In genomic region chr14:52789118-52789517, GRCh38 we compare ENCODE assay signal across 11 cellular contexts. TPM values are rescaled to one million over a fixed set of nuclear protein-coding genes. Genes with fewer than 3 reads are reported as not detected.
A peak's percentile ranks its signal among the peaks of the same experiment; 100 is the strongest.
DNase-seq lines count a peak whose midpoint lies in the region; ATAC-seq and TF ChIP-seq lines count a peak whose summit lies in the region.
"Had no signal": no experiment of that assay in that cellular context is flagged by ENCODE, and none has a peak within 500 bp of the region (broad histone marks: within the 10 kb centered on the region; RNA-seq: fewer than 3 reads in every experiment).

No MANE protein-coding gene starts in this region.

- H4K91ac ChIP-seq in trophoblast cell (ENCODE audit: low read depth, low read length): no peak overlapping the region

- H3K4me1 Mint-ChIP-seq in chondrocyte (ENCODE audit: low read depth) (peaks cover 56% of the 10 kb centered on the region), neural progenitor cell (peaks cover 31% of the 10 kb centered on the region)

- no peaks in the 10 kb centered on the region for H3K9me2 ChIP-seq in SK-N-SH

- 58% methylated on average over 2 of the region's 2 CpGs for WGBS in SK-N-SH (ENCODE audit: low lambda C conversion rate)
- no CpG with 5 or more reads among the region's 2 CpGs for WGBS in trophoblast cell (ENCODE audit: extremely low coverage, insufficient coverage, insufficient read length)

- H2AK5ac ChIP-seq in trophoblast cell (ENCODE audit: low read length): no peak overlapping the region

- H3K4me3 Mint-ChIP-seq in chondrocyte (ENCODE audit: unreplicated experiment): peak overlapping the region; percentile 94
- peak overlapping the region; percentile 54 for H3K4me3 Mint-ChIP-seq in neural progenitor cell

- no peak overlapping the region for H4K8ac ChIP-seq in trophoblast cell (ENCODE audit: low read depth, low read length)

- H3K4me3 ChIP-seq in SK-N-SH (ENCODE audit: low read depth in 2 of 2, low read length in 1 of 2) (peak overlapping the region; percentile 70 to 73; a peak in 3 of 4 replicates), MG63 (peak overlapping the region; percentile 80), neural progenitor cell (peak overlapping the region; percentile 79), trophoblast cell (ENCODE audit: low read depth, low read length) (no peak overlapping the region)

- H3K9me3 ChIP-seq in SK-N-SH: no peaks in the 10 kb centered on the region
- H3K9me3 ChIP-seq in MG63: no peaks in the 10 kb centered on the region
- H3K9me3 ChIP-seq in neural progenitor cell (ENCODE audit: low read depth): no peaks in the 10 kb centered on the region
- H3K9me3 ChIP-seq in trophoblast cell (ENCODE audit: insufficient read depth, low read depth, low read length): no peaks in the 10 kb centered on the region

- H3K79me1 ChIP-seq in trophoblast cell (ENCODE audit: low read length): peaks cover 10% of the 10 kb centered on the region

- H3K9me3 Mint-ChIP-seq in chondrocyte (ENCODE audit: low read depth) (no peaks in the 10 kb centered on the region), neural progenitor cell (peaks cover 2% of the 10 kb centered on the region)

- POLR2A ChIA-PET in SK-N-SH (lab: Yijun Ruan, JAX): no interaction called here

- H4K20me1 ChIP-seq in SK-N-SH (ENCODE audit: insufficient read depth) (peaks cover 19% of the 10 kb centered on the region), neural progenitor cell (ENCODE audit: low read depth) (peaks cover 14% of the 10 kb centered on the region)

- H3K27me3 Mint-ChIP-seq in chondrocyte (ENCODE audit: low read depth) (no peaks in the 10 kb centered on the region), neural progenitor cell (ENCODE audit: insufficient read depth, low read depth) (peaks cover 10% of the 10 kb centered on the region)

- no peak for TF ChIP-seq RAD21 in SK-N-SH (IDR thresholded peaks at IDR 0.05; ENCODE audit: low read length)

- no peak overlapping the region for H4K12ac ChIP-seq in trophoblast cell (ENCODE audit: low read depth, low read length)

- no peak overlapping the region for H2BK12ac ChIP-seq in trophoblast cell (ENCODE audit: low read length)

- H3K36me3 Mint-ChIP-seq in chondrocyte (ENCODE audit: low read depth) (peaks cover 1% of the 10 kb centered on the region), neural progenitor cell (no peaks in the 10 kb centered on the region)

- H3K36me3 ChIP-seq in SK-N-SH (replicated peaks in 1 of 2; ENCODE audit: control insufficient read depth in 1 of 2, insufficient read depth in 2 of 2, low read length in 1 of 2): peaks cover 8 to 22% of the 10 kb centered on the region in 2 experiments
- H3K36me3 ChIP-seq in MG63: peaks cover 18% of the 10 kb centered on the region
- H3K36me3 ChIP-seq in neural progenitor cell: peaks cover under 1% of the 10 kb centered on the region
- peaks cover 0 to 2% of the 10 kb centered on the region in 2 experiments for H3K36me3 ChIP-seq in trophoblast cell (ENCODE audit: control insufficient read depth in 1 of 2, insufficient read depth in 2 of 2, low read length in 2 of 2)

- H3K9ac ChIP-seq in SK-N-SH: peak overlapping the region; percentile 85; the same call in 1 of the 2 replicates
- peak overlapping the region; percentile 17 for H3K9ac ChIP-seq in neural progenitor cell
- no peak overlapping the region for H3K9ac ChIP-seq in trophoblast cell (ENCODE audit: low read length)

- H2AFZ ChIP-seq in SK-N-SH (ENCODE audit: low read depth): no peak overlapping the region
- no peak overlapping the region for H2AFZ ChIP-seq in neural progenitor cell (replicated peaks)
- no peak overlapping the region for H2AFZ ChIP-seq in trophoblast cell (ENCODE audit: insufficient read depth, low read length, poor library complexity)

- no peak overlapping the region for H3K27ac ChIP-seq in SK-N-SH (ENCODE audit: low read depth in 2 of 2, low read length in 1 of 2)
- no peak overlapping the region for H3K27ac ChIP-seq in neural progenitor cell
- H3K27ac ChIP-seq in trophoblast cell (ENCODE audit: low read depth, low read length): no peak overlapping the region
- H3K27ac ChIP-seq: epithelial cell of prostate had no signal

- H3K4me1 ChIP-seq in SK-N-SH (ENCODE audit: control insufficient read depth in 1 of 2, insufficient read depth in 2 of 2, low read depth in 1 of 2, low read length in 1 of 2) (peaks cover 0 to 7% of the 10 kb centered on the region in 2 experiments; a peak in 2 of 4 replicates), neural progenitor cell (peaks cover 24% of the 10 kb centered on the region), trophoblast cell (ENCODE audit: control insufficient read depth in 1 of 2, insufficient read depth in 2 of 2, low read length in 2 of 2) (peaks cover 2 to 5% of the 10 kb centered on the region in 2 experiments)

- CTCF ChIA-PET in SK-N-SH (lab: Yijun Ruan, JAX): no interaction called here

- H3K27ac Mint-ChIP-seq in chondrocyte (ENCODE audit: unreplicated experiment) (peak overlapping the region; percentile 60), neural progenitor cell (no peak overlapping the region)

- no peak overlapping the region for H2BK5ac ChIP-seq in trophoblast cell (ENCODE audit: low read depth, low read length, poor library complexity)

- ATAC-seq in SK-N-SH treated with all-trans-retinoic acid at 6 μM for 48 hours: no peak
- ATAC-seq in HG03432 (IDR thresholded peaks at IDR 0.05; ENCODE audit: unreplicated experiment): no peak
- ATAC-seq in HG02981 (IDR thresholded peaks at IDR 0.05; ENCODE audit: unreplicated experiment): no peak

- H2BK120ac ChIP-seq in trophoblast cell (ENCODE audit: insufficient read depth, low read length, poor library complexity): no peak overlapping the region

- no peaks in the 10 kb centered on the region for H3K27me3 ChIP-seq in SK-N-SH (ENCODE audit: insufficient read depth)
- no peaks in the 10 kb centered on the region for H3K27me3 ChIP-seq in MG63
- no peaks in the 10 kb centered on the region for H3K27me3 ChIP-seq in neural progenitor cell
- H3K27me3 ChIP-seq in trophoblast cell (ENCODE audit: insufficient read depth, low read length): no peaks in the 10 kb centered on the region

- peaks cover 79% of the 10 kb centered on the region for H3K79me2 ChIP-seq in SK-N-SH (ENCODE audit: insufficient read depth)
- peaks cover 68% of the 10 kb centered on the region for H3K79me2 ChIP-seq in neural progenitor cell (ENCODE audit: low read depth)
- peaks cover 7% of the 10 kb centered on the region for H3K79me2 ChIP-seq in trophoblast cell (ENCODE audit: control insufficient read depth, insufficient read depth, low read length, poor library complexity)

- H3K4me2 ChIP-seq in SK-N-SH (peak overlapping the region; percentile 81), neural progenitor cell (peak overlapping the region; percentile 94), trophoblast cell (ENCODE audit: low read length) (no peak overlapping the region)

- no peak overlapping the region for H3K4ac ChIP-seq in trophoblast cell (ENCODE audit: low read depth, low read length)

- no peak overlapping the region for H3K14ac ChIP-seq in trophoblast cell (ENCODE audit: low read length)

- H3K18ac ChIP-seq in trophoblast cell (ENCODE audit: low read length): no peak overlapping the region

- TF ChIP-seq EP300 in SK-N-SH (IDR thresholded peaks at IDR 0.05; ENCODE audit: borderline replicate concordance in 1 of 2, low read depth in 1 of 2, low read length in 1 of 2): no peak

- H3K23ac ChIP-seq in trophoblast cell (ENCODE audit: low read length): no peak overlapping the region

- H3F3A ChIP-seq in SK-N-SH (replicated peaks; ENCODE audit: insufficient read depth) (peaks cover 17% of the 10 kb centered on the region), neural progenitor cell (ENCODE audit: low read depth) (peaks cover 21% of the 10 kb centered on the region)

- DNase-seq in SK-N-SH (no peak), MG63 (no peak), chondrocyte (ENCODE audit: low spot score) (no peak), neural progenitor cell (ENCODE audit: low spot score) (peak; percentile 7), trophoblast cell (no peak)
- DNase-seq: NCI-H526; stimulated activated CD8-positive, alpha-beta memory T cell treated with anti-CD3 and anti-CD28 coated beads, Interleukin-4, amount 100 ng/mL, for 48 hours had no signal

- TF ChIP-seq CTCF in SK-N-SH (IDR thresholded peaks at IDR 0.05) (no peak), chondrocyte (IDR thresholded peaks at IDR 0.05) (no peak), neural progenitor cell (IDR thresholded peaks at IDR 0.05) (no peak)

TF ChIP-seq in SK-N-SH, 30 proteins besides CTCF, POLR2A, EP300 and RAD21 (continues in another document):
- TF ChIP-seq GATA2 (CRISPR knock-in tag; IDR thresholded peaks at IDR 0.05) (no peak), TCF12 (IDR thresholded peaks at IDR 0.05) (no peak)

TF ChIP-seq in SK-N-SH treated with all-trans-retinoic acid at 6 μM for 48 hours, 23 proteins besides CTCF, POLR2A, EP300 and RAD21 (continues in another document):
- TF ChIP-seq, protein P1, sequence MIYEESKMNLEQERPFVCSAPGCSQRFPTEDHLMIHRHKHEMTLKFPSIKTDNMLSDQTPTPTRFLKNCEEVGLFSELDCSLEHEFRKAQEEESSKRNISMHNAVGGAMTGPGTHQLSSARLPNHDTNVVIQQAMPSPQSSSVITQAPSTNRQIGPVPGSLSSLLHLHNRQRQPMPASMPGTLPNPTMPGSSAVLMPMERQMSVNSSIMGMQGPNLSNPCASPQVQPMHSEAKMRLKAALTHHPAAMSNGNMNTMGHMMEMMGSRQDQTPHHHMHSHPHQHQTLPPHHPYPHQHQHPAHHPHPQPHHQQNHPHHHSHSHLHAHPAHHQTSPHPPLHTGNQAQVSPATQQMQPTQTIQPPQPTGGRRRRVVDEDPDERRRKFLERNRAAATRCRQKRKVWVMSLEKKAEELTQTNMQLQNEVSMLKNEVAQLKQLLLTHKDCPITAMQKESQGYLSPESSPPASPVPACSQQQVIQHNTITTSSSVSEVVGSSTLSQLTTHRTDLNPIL (CRISPR knock-in tag; IDR thresholded peaks at IDR 0.05; ENCODE audit: low read depth): no peak
- TF ChIP-seq ISL1 (CRISPR knock-in tag; IDR thresholded peaks at IDR 0.05) (no peak), ESRRG (CRISPR knock-in tag; IDR thresholded peaks at IDR 0.05) (no peak), ZC3H10 (CRISPR knock-in tag; IDR thresholded peaks at IDR 0.05) (no peak), ZFP30 (CRISPR knock-in tag; IDR thresholded peaks at IDR 0.05) (no peak)

RNA-seq across cellular contexts. Expression of gene GNPNAT1, which starts 2.3 kb away (rescaled TPM):
- polyA plus RNA-seq in SK-N-SH (2012; rRNA removed): 15.2 and 18.0 TPM in 2 replicates
- 20.7 and 25.8 TPM in 2 replicates for polyA plus RNA-seq in SK-N-SH (2012; cell fraction: cytosol; rRNA removed)
- polyA plus RNA-seq in SK-N-SH (2012; cell fraction: nucleus; rRNA removed): 6.6 and 8.8 TPM in 2 replicates
- 37.6 and 84.2 TPM in 2 replicates for total RNA-seq in MG63 (2014; rRNA removed; shearing (Covaris generic); ENCODE audit: low replicate concordance)
- total RNA-seq in chondrocyte (45.9 to 51.0 TPM (median 48.4 TPM) in 3 replicates), neural progenitor cell (ENCODE audit: low replicate concordance) (33.0 and 41.8 TPM in 2 replicates)
- polyA plus RNA-seq in trophoblast cell (2013): 11.6 and 12.1 TPM in 2 replicates

RNA-seq across cellular contexts. Expression of gene STYX, which starts 59.2 kb away (rescaled TPM):
- 3.5 and 5.3 TPM in 2 replicates for polyA plus RNA-seq in SK-N-SH (2012; rRNA removed)
- 7.4 and 10.2 TPM in 2 replicates for polyA plus RNA-seq in SK-N-SH (2012; cell fraction: cytosol; rRNA removed)
- 2.0 and 3.1 TPM in 2 replicates for polyA plus RNA-seq in SK-N-SH (2012; cell fraction: nucleus; rRNA removed)
- total RNA-seq in MG63 (2014; rRNA removed; shearing (Covaris generic); ENCODE audit: low replicate concordance): 12.1 and 23.7 TPM in 2 replicates
- total RNA-seq in chondrocyte: 17.3 to 21.0 TPM (median 20.9 TPM) in 3 replicates
- total RNA-seq in neural progenitor cell (ENCODE audit: low replicate concordance): 33.6 and 55.7 TPM in 2 replicates
- 11.7 and 12.4 TPM in 2 replicates for polyA plus RNA-seq in trophoblast cell (2013)
